ENCODE assay signal across 17 cellular contexts in the genomic region with DNA sequence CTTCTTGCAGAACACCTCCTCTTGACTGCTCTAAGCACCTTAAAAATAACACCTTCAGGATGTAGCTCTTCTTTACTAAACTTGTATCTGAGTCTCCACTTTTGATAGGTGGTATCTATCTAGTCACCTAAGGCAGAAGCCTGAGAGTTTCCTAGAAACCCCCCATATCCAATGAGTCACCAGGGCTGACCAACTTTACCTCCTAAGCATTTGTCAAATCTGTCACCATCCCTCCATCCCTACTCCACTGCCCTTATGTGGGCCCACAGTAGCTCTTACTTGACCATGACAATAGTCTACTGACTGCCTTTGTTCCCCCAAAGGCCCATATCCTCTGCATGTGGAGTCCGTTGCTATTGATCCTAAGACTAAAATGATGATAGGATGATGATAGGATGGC. TPM values are rescaled to one million over a fixed set of nuclear protein-coding genes. Genes with fewer than 3 reads are reported as not detected.
A peak's percentile ranks its signal among the peaks of the same experiment; 100 is the strongest.
DNase-seq lines count a peak whose midpoint lies in the region; ATAC-seq, FAIRE-seq and TF ChIP-seq lines count a peak whose summit lies in the region.
"Had no signal": no experiment of that assay in that cellular context is flagged by ENCODE, and none has a peak within 500 bp of the region (broad histone marks: within the 10 kb centered on the region; RNA-seq: fewer than 3 reads in every experiment).

No MANE protein-coding gene starts in this region.

- H4K20me1 ChIP-seq in K562 (replicated peaks; ENCODE audit: control insufficient read depth, insufficient read depth, low read length) = no peaks in the 10 kb centered on the region

- no peak overlapping the region for H3K4me3 Mint-ChIP-seq in naive B cell
- H3K4me3 Mint-ChIP-seq: CD4-positive, alpha-beta T cell; IgD-negative memory B cell had no signal

- no peak for FAIRE-seq in K562 (lab: Jason Lieb, UNC)
- FAIRE-seq: A204.1, D721Med, GM18507 had no signal

- ATAC-seq in K562 (no peak), naive B cell (ENCODE audit: low read depth in 2 of 2) (no peak), lower lobe of right lung (no peak), left lung (no peak)

- no peaks in the 10 kb centered on the region for H3K4me1 ChIP-seq in HEK293 (ENCODE audit: control insufficient read depth, insufficient read depth, low read length)
- H3K4me1 ChIP-seq in SJSA1 (replicated peaks) = no peaks in the 10 kb centered on the region
- no peaks in the 10 kb centered on the region for H3K4me1 ChIP-seq in K562 (replicated peaks in 1 of 2; ENCODE audit: control insufficient read depth in 2 of 2, insufficient read depth in 2 of 2, low read length in 2 of 2)
- peaks cover 6% of the 10 kb centered on the region for H3K4me1 ChIP-seq in lower lobe of right lung
- H3K4me1 ChIP-seq in left lung = peaks cover 0 to 12% of the 10 kb centered on the region in 2 donors
- H3K4me1 ChIP-seq: Caco-2 had no signal

- H3K9ac ChIP-seq in K562 (ENCODE audit: insufficient read depth in 1 of 2, low read depth in 2 of 2, low read length in 2 of 2) = no peak overlapping the region

- no peak for TF ChIP-seq RAD21 in K562 (CRISPR knock-in tag; conservative IDR thresholded peaks at IDR 0.05 in 1 of 2, IDR thresholded peaks at IDR 0.05 in 1 of 2)

- no peaks in the 10 kb centered on the region for H3K4me1 Mint-ChIP-seq in naive B cell
- H3K4me1 Mint-ChIP-seq: IgD-negative memory B cell had no signal

- no peak overlapping the region for H3K27ac ChIP-seq in HEK293 (ENCODE audit: extremely low read depth, low read depth, low read length)
- H3K27ac ChIP-seq in SJSA1 = no peak overlapping the region
- H3K27ac ChIP-seq in K562 (ENCODE audit: extremely low read depth, low read depth, low read length) = no peak overlapping the region
- H3K27ac ChIP-seq in lower lobe of right lung = no peak overlapping the region
- H3K27ac ChIP-seq in left lung = no peak overlapping the region
- H3K27ac ChIP-seq: C4-2B had no signal

- POLR2A ChIA-PET in HEK293 (lab: Yijun Ruan, JAX) = interaction anchor here (1.2 kb wide), 1 partner anchor 19 kb away, joined by 4 read pairs; no protein-coding TSS in a partner anchor
- POLR2A ChIA-PET in K562 (lab: Yijun Ruan, JAX) = interaction anchor here (0.6 to 2.5 kb wide), 6 partner anchors 9 to 204 kb away, joined by 3 to 7 read pairs (median 4); partner anchors contain the start of gene AVIL

- H3K27me3 Mint-ChIP-seq in naive B cell = no peaks in the 10 kb centered on the region
- H3K27me3 Mint-ChIP-seq: CD4-positive, alpha-beta T cell; IgD-negative memory B cell had no signal

- no peak for TF ChIP-seq EP300 in K562 (IDR thresholded peaks at IDR 0.05; ENCODE audit: low read length)

- H3K9me1 ChIP-seq in K562 (ENCODE audit: control insufficient read depth, insufficient read depth, low read length) = no peaks in the 10 kb centered on the region

- no peak overlapping the region for H3K4me2 ChIP-seq in K562 (ENCODE audit: insufficient read depth, low read length)

- H3K27me3 ChIP-seq in SJSA1 (replicated peaks) (no peaks in the 10 kb centered on the region), K562 (ENCODE audit: control insufficient read depth in 2 of 2, insufficient read depth in 2 of 2, low read length in 2 of 2) (no peaks in the 10 kb centered on the region), lower lobe of right lung (ENCODE audit: low read depth) (no peaks in the 10 kb centered on the region), left lung (no peaks in the 10 kb centered on the region)

- in situ Hi-C loops in K562 (cut with MboI) = no loop called here

- peak; percentile 75 to 87 for DNase-seq in SJSA1 (ENCODE audit: low read depth in 1 of 2, low spot score in 2 of 2)
- DNase-seq in K562 (ENCODE audit: extremely low read depth in 1 of 4, low spot score in 3 of 4) = no peak
- no peak for DNase-seq in naive B cell
- DNase-seq in AG20443 (ENCODE audit: low spot score) = no peak
- no peak for DNase-seq in lower lobe of right lung
- DNase-seq in left lung = no peak
- DNase-seq: GDM1, GOT3 had no signal

- H3K36me3 Mint-ChIP-seq in naive B cell = peaks cover 5% of the 10 kb centered on the region in 2 donors
- H3K36me3 Mint-ChIP-seq: IgD-negative memory B cell had no signal

- H3K27ac Mint-ChIP-seq in naive B cell = peak overlapping the region in 4 of 6 donors; percentile 11 to 67 (median 52)
- H3K27ac Mint-ChIP-seq: CD4-positive, alpha-beta T cell; IgD-negative memory B cell had no signal

- H2AFZ ChIP-seq in K562 (ENCODE audit: low read depth, low read length) = no peak overlapping the region

- H3K9me3 ChIP-seq in HEK293 (ENCODE audit: control insufficient read depth, insufficient read depth, low read depth, low read length) = no peaks in the 10 kb centered on the region
- H3K9me3 ChIP-seq in SJSA1 (replicated peaks) = no peaks in the 10 kb centered on the region
- no peaks in the 10 kb centered on the region for H3K9me3 ChIP-seq in K562 (replicated peaks; ENCODE audit: control insufficient read depth, insufficient read depth, low read depth, low read length)
- H3K9me3 ChIP-seq in lower lobe of right lung = no peaks in the 10 kb centered on the region
- H3K9me3 ChIP-seq in left lung = no peaks in the 10 kb centered on the region
- H3K9me3 ChIP-seq: Caco-2 had no signal

- BruUV-seq in K562 (replicated peaks; lab: Mats Ljungman, UMichigan) = no TSS peak

- no peaks in the 10 kb centered on the region for H3K9me3 Mint-ChIP-seq in naive B cell
- H3K9me3 Mint-ChIP-seq: CD4-positive, alpha-beta T cell; IgD-negative memory B cell had no signal

- H3K4me3 ChIP-seq in HEK293 (ENCODE audit: low read depth, low read length) (no peak overlapping the region), SJSA1 (no peak overlapping the region), K562 (no peak overlapping the region), lower lobe of right lung (no peak overlapping the region), left lung (no peak overlapping the region)

- CTCF ChIA-PET in HEK293 (lab: Yijun Ruan, JAX) = interaction anchor here (0.6 to 3.1 kb wide), 24 partner anchors 9 to 1611 kb away, joined by 3 to 27 read pairs (median 4); partner anchors contain the start of genes AVIL and TSFM
- CTCF ChIA-PET in K562 (lab: Yijun Ruan, JAX; ENCODE audit: low intra/inter-chr PET ratio) = interaction anchor here (0.7 to 2.7 kb wide), 2 partner anchors 101 to 103 kb away, joined by 3 to 23 read pairs; no protein-coding TSS in a partner anchor

- WGBS in K562 (ENCODE audit: insufficient coverage, low coverage, missing lambda C conversion rate) = 50% methylated on average over 1 of the region's 1 CpG

- no peak for TF ChIP-seq CTCF in HEK293 (tag by site-specific recombination; IDR thresholded peaks at IDR 0.05)
- TF ChIP-seq CTCF in K562 (IDR thresholded peaks at IDR 0.05 in 2 of 3, conservative IDR thresholded peaks at IDR 0.05 in 1 of 3; ENCODE audit: insufficient read depth in 2 of 3, low read depth in 1 of 3, low read length in 3 of 3) = no peak
- no peak for TF ChIP-seq CTCF in lower lobe of right lung (IDR thresholded peaks at IDR 0.05)
- no peak for TF ChIP-seq CTCF in left lung (IDR thresholded peaks at IDR 0.05)

- intact Hi-C loops in K562 (cut with micrococcal nuclease) = loop anchor here (1.0 kb wide), 1 partner anchor 103 kb away; no protein-coding TSS in a partner anchor
- intact Hi-C loops in lower lobe of right lung (cut with DNase I) = no loop called here
- intact Hi-C loops in left lung (cut with DNase I) = no loop called here

- H3K79me2 ChIP-seq in K562 (ENCODE audit: control insufficient read depth, insufficient read depth, low read length) = no peaks in the 10 kb centered on the region

- TF ChIP-seq POLR2A in K562 (conservative IDR thresholded peaks at IDR 0.05) = no peak

- H3K36me3 ChIP-seq in HEK293 (ENCODE audit: control insufficient read depth in 2 of 2, insufficient read depth in 1 of 2, low read length in 2 of 2) (peaks cover 8 to 59% of the 10 kb centered on the region in 2 experiments; a peak in 2 of 3 replicates), SJSA1 (peaks cover 77% of the 10 kb centered on the region), K562 (ENCODE audit: control insufficient read depth, insufficient read depth, low read length) (peaks cover 38% of the 10 kb centered on the region), lower lobe of right lung (peaks cover 98% of the 10 kb centered on the region), left lung (peaks cover 3 to 85% of the 10 kb centered on the region in 2 donors)

RNA-seq across cellular contexts. Expression of gene AVIL, which starts 15.9 kb away (rescaled TPM):
- total RNA-seq in SJSA1 (2014; rRNA removed; shearing (Covaris generic)) = 6.0 and 6.6 TPM in 2 replicates
- total RNA-seq in K562 (2011; cell fraction: chromatin; rRNA removed; ENCODE audit: low replicate concordance) = 1.2 and 1.3 TPM in 2 replicates
- total RNA-seq in K562 (2011; cell fraction: nucleolus; rRNA removed) = 0.39 and 0.83 TPM in 2 replicates
- 1.1 and 1.5 TPM in 2 replicates for total RNA-seq in K562 (2011; cell fraction: nucleoplasm; rRNA removed)
- total RNA-seq in K562 (2014; rRNA removed) (0.05 and 0.24 TPM in 2 replicates), K562 (2014; rRNA removed; fragmentation: Illumina TruSeq; extraction: Trizol) (0.16 and 0.22 TPM in 2 replicates), K562 (2015; rRNA removed; fragmentation: Illumina TruSeq; extraction: Trizol) (0.25 and 0.34 TPM in 2 replicates), K562 (2021) (0.27 and 0.33 TPM in 2 replicates), lower lobe of right lung (10.8 TPM), left lung (10 to 100 TPM; 10.5 to 12.8 TPM)
- polyA plus RNA-seq in K562 (2011; rRNA removed) (0.17 and 0.24 TPM in 2 replicates), K562 (2014; fragmentation: Illumina TruSeq; extraction: Trizol) (0.39 TPM in 2 replicates), K562 (2014; fragmentation: Nextera tagmentation; extraction: Ambion mirVana) (under 1 TPM; 0.24 to 0.36 TPM), K562 (2014; rRNA removed) (1.5 TPM in 1 of 2 replicates, not detected in the other), naive B cell (ENCODE audit: low read depth in 6 of 6) (under 1 TPM in 4 of 6 donors, not detected in 2; 0.19 to 0.82 (median 0.48) TPM)
- 0.10 and 0.18 TPM in 2 replicates for polyA plus RNA-seq in K562 (2011; cell fraction: cytosol; rRNA removed)
- polyA plus RNA-seq in K562 (2011; cell fraction: nucleus; rRNA removed) = 0.55 and 0.97 TPM in 2 replicates
- 0.73 and 2.2 TPM in 2 replicates for polyA plus RNA-seq in K562 (2012)
- polyA minus RNA-seq in K562 (2011; rRNA and poly(A)+ RNA removed) = 0.18 and 0.27 TPM in 2 replicates
- not detected in 2 replicates for polyA minus RNA-seq in K562 (2011; cell fraction: cytosol; rRNA and poly(A)+ RNA removed)
- 0.27 and 0.89 TPM in 2 replicates for polyA minus RNA-seq in K562 (2011; cell fraction: nucleus; rRNA and poly(A)+ RNA removed)
- total RNA-seq: Daoy had no signal

RNA-seq across cellular contexts. Expression of gene TSFM, which starts 20.0 kb away (rescaled TPM):
- total RNA-seq in SJSA1 (2014; rRNA removed; shearing (Covaris generic)) = 591 and 596 TPM in 2 replicates
- total RNA-seq in K562 (2011; cell fraction: chromatin; rRNA removed; ENCODE audit: low replicate concordance) = 19.9 and 28.1 TPM in 2 replicates
- 16.2 and 23.0 TPM in 2 replicates for total RNA-seq in K562 (2011; cell fraction: nucleolus; rRNA removed)
- total RNA-seq in K562 (2011; cell fraction: nucleoplasm; rRNA removed) = 21.9 and 30.2 TPM in 2 replicates
- 56.7 and 74.2 TPM in 2 replicates for total RNA-seq in K562 (2014; rRNA removed)
- total RNA-seq in K562 (2014; rRNA removed; fragmentation: Illumina TruSeq; extraction: Trizol) = 48.1 and 56.4 TPM in 2 replicates
- 56.0 and 58.2 TPM in 2 replicates for total RNA-seq in K562 (2015; rRNA removed; fragmentation: Illumina TruSeq; extraction: Trizol)
- 62.4 and 62.6 TPM in 2 replicates for total RNA-seq in K562 (2021)
- 38.9 and 44.6 TPM in 2 replicates for polyA plus RNA-seq in K562 (2011; rRNA removed)
- polyA plus RNA-seq in K562 (2011; cell fraction: cytosol; rRNA removed) = 21.4 and 23.3 TPM in 2 replicates
- polyA plus RNA-seq in K562 (2011; cell fraction: nucleus; rRNA removed) = 15.8 and 18.8 TPM in 2 replicates
- 34.8 and 50.5 TPM in 2 replicates for polyA plus RNA-seq in K562 (2012)
- polyA plus RNA-seq in K562 (2014; fragmentation: Illumina TruSeq; extraction: Trizol) = 55.3 and 57.1 TPM in 2 replicates
- 100 to 1,000 TPM; 166 to 198 TPM for polyA plus RNA-seq in K562 (2014; fragmentation: Nextera tagmentation; extraction: Ambion mirVana)
- polyA plus RNA-seq in K562 (2014; rRNA removed) = 60.2 and 70.7 TPM in 2 replicates
- polyA minus RNA-seq in K562 (2011; rRNA and poly(A)+ RNA removed) = 11.8 and 13.0 TPM in 2 replicates
- polyA minus RNA-seq in K562 (2011; cell fraction: cytosol; rRNA and poly(A)+ RNA removed) = 13.4 and 15.1 TPM in 2 replicates
- 7.0 and 9.2 TPM in 2 replicates for polyA minus RNA-seq in K562 (2011; cell fraction: nucleus; rRNA and poly(A)+ RNA removed)
- 10 to 100 TPM; 19.3 to 32.4 (median 27.7) TPM for polyA plus RNA-seq in naive B cell (ENCODE audit: low read depth in 6 of 6)
- total RNA-seq in lower lobe of right lung = 22.6 TPM
- total RNA-seq in left lung = 10 to 100 TPM; 25.6 to 26.2 TPM

RNA-seq across cellular contexts. Expression of gene EEF1AKMT3, which starts 30.2 kb away (rescaled TPM):
- total RNA-seq in SJSA1 (2014; rRNA removed; shearing (Covaris generic)) = 53.1 and 62.2 TPM in 2 replicates
- 15.8 and 16.5 TPM in 2 replicates for total RNA-seq in K562 (2011; cell fraction: chromatin; rRNA removed; ENCODE audit: low replicate concordance)
- 9.3 and 9.8 TPM in 2 replicates for total RNA-seq in K562 (2011; cell fraction: nucleolus; rRNA removed)
- total RNA-seq in K562 (2011; cell fraction: nucleoplasm; rRNA removed) = 17.6 and 32.4 TPM in 2 replicates
- total RNA-seq in K562 (2014; rRNA removed) = 4.1 and 6.0 TPM in 2 replicates
- total RNA-seq in K562 (2014; rRNA removed; fragmentation: Illumina TruSeq; extraction: Trizol) = 6.9 and 7.8 TPM in 2 replicates
- 6.1 and 6.6 TPM in 2 replicates for total RNA-seq in K562 (2015; rRNA removed; fragmentation: Illumina TruSeq; extraction: Trizol)
- 7.2 and 11.7 TPM in 2 replicates for total RNA-seq in K562 (2021)
- 17.2 and 17.6 TPM in 2 replicates for polyA plus RNA-seq in K562 (2011; rRNA removed)
- polyA plus RNA-seq in K562 (2011; cell fraction: cytosol; rRNA removed) = 11.6 and 19.1 TPM in 2 replicates
- 18.5 and 21.8 TPM in 2 replicates for polyA plus RNA-seq in K562 (2011; cell fraction: nucleus; rRNA removed)
- polyA plus RNA-seq in K562 (2012) = 9.6 and 10.6 TPM in 2 replicates
- polyA plus RNA-seq in K562 (2014; fragmentation: Illumina TruSeq; extraction: Trizol) = 9.1 and 10.6 TPM in 2 replicates
- polyA plus RNA-seq in K562 (2014; fragmentation: Nextera tagmentation; extraction: Ambion mirVana) = 1 to 10 TPM; 4.9 to 9.1 TPM
- polyA plus RNA-seq in K562 (2014; rRNA removed) = 7.9 and 11.4 TPM in 2 replicates
- 10.0 and 10.5 TPM in 2 replicates for polyA minus RNA-seq in K562 (2011; rRNA and poly(A)+ RNA removed)
- polyA minus RNA-seq in K562 (2011; cell fraction: cytosol; rRNA and poly(A)+ RNA removed) = 6.1 and 9.4 TPM in 2 replicates
- polyA minus RNA-seq in K562 (2011; cell fraction: nucleus; rRNA and poly(A)+ RNA removed) = 3.9 and 6.0 TPM in 2 replicates
- polyA plus RNA-seq in naive B cell (ENCODE audit: low read depth in 6 of 6) = under 1 TPM in 4 of 6 donors, not detected in 2; 0.09 to 0.53 (median 0.47) TPM
- total RNA-seq in lower lobe of right lung = 6.8 TPM
- total RNA-seq in left lung = 1 to 10 TPM; 6.2 to 6.3 TPM

RNA-seq across cellular contexts. Expression of gene METTL1, which starts 30.7 kb away (rescaled TPM):
- total RNA-seq in SJSA1 (2014; rRNA removed; shearing (Covaris generic)) = 173 and 193 TPM in 2 replicates
- 40.7 and 110 TPM in 2 replicates for total RNA-seq in K562 (2011; cell fraction: chromatin; rRNA removed; ENCODE audit: low replicate concordance)
- total RNA-seq in K562 (2011; cell fraction: nucleolus; rRNA removed) = 57.1 and 83.5 TPM in 2 replicates
- total RNA-seq in K562 (2011; cell fraction: nucleoplasm; rRNA removed) = 43.7 and 55.2 TPM in 2 replicates
- total RNA-seq in K562 (2014; rRNA removed) (24.0 and 42.5 TPM in 2 replicates), K562 (2014; rRNA removed; fragmentation: Illumina TruSeq; extraction: Trizol) (12.6 and 14.6 TPM in 2 replicates), K562 (2015; rRNA removed; fragmentation: Illumina TruSeq; extraction: Trizol) (17.5 and 18.0 TPM in 2 replicates), K562 (2021) (44.0 and 49.3 TPM in 2 replicates), lower lobe of right lung (14.4 TPM), left lung (10 to 100 TPM; 17.3 to 39.2 TPM)
- polyA plus RNA-seq in K562 (2011; rRNA removed) (39.2 and 45.1 TPM in 2 replicates), K562 (2014; fragmentation: Illumina TruSeq; extraction: Trizol) (36.8 and 47.6 TPM in 2 replicates), K562 (2014; fragmentation: Nextera tagmentation; extraction: Ambion mirVana) (10 to 100 TPM; 52.9 to 65.9 TPM), K562 (2014; rRNA removed) (23.9 and 32.1 TPM in 2 replicates), naive B cell (ENCODE audit: low read depth in 6 of 6) (10 to 100 TPM in 4 of 6 donors, 1 to 10 TPM in 2; 6.9 to 13.2 (median 11.4) TPM)
- polyA plus RNA-seq in K562 (2011; cell fraction: cytosol; rRNA removed) = 33.7 and 38.8 TPM in 2 replicates
- polyA plus RNA-seq in K562 (2011; cell fraction: nucleus; rRNA removed) = 75.9 and 78.4 TPM in 2 replicates
- 25.3 and 44.9 TPM in 2 replicates for polyA plus RNA-seq in K562 (2012)
- 23.4 and 33.9 TPM in 2 replicates for polyA minus RNA-seq in K562 (2011; rRNA and poly(A)+ RNA removed)
- 15.1 and 20.4 TPM in 2 replicates for polyA minus RNA-seq in K562 (2011; cell fraction: cytosol; rRNA and poly(A)+ RNA removed)
- polyA minus RNA-seq in K562 (2011; cell fraction: nucleus; rRNA and poly(A)+ RNA removed) = 30.3 and 41.1 TPM in 2 replicates

RNA-seq across cellular contexts. Expression of gene CYP27B1, which starts 35.7 kb away (rescaled TPM):
- 12.9 and 21.9 TPM in 2 replicates for total RNA-seq in SJSA1 (2014; rRNA removed; shearing (Covaris generic))
- total RNA-seq in K562 (2011; cell fraction: chromatin; rRNA removed; ENCODE audit: low replicate concordance) = 12.2 and 25.6 TPM in 2 replicates
- 10.4 and 15.5 TPM in 2 replicates for total RNA-seq in K562 (2011; cell fraction: nucleolus; rRNA removed)
- total RNA-seq in K562 (2011; cell fraction: nucleoplasm; rRNA removed) = 9.8 and 15.3 TPM in 2 replicates
- total RNA-seq in K562 (2014; rRNA removed) (1.3 and 2.2 TPM in 2 replicates), K562 (2014; rRNA removed; fragmentation: Illumina TruSeq; extraction: Trizol) (0.57 and 0.65 TPM in 2 replicates), K562 (2015; rRNA removed; fragmentation: Illumina TruSeq; extraction: Trizol) (1.2 TPM in 2 replicates), K562 (2021) (2.6 and 4.2 TPM in 2 replicates), lower lobe of right lung (1.1 TPM), left lung (1 to 10 TPM; 1.5 to 4.7 TPM)
- polyA plus RNA-seq in K562 (2011; rRNA removed) (2.5 and 7.0 TPM in 2 replicates), K562 (2014; fragmentation: Illumina TruSeq; extraction: Trizol) (1.5 and 1.8 TPM in 2 replicates), K562 (2014; fragmentation: Nextera tagmentation; extraction: Ambion mirVana) (under 1 TPM; 0.18 to 0.23 TPM), K562 (2014; rRNA removed) (3.1 and 3.8 TPM in 2 replicates), naive B cell (ENCODE audit: low read depth in 6 of 6) (under 1 TPM in 3 of 6 donors, not detected in 3; 0.09 to 0.58 (median 0.31) TPM)
- 2.6 and 4.3 TPM in 2 replicates for polyA plus RNA-seq in K562 (2011; cell fraction: cytosol; rRNA removed)
- polyA plus RNA-seq in K562 (2011; cell fraction: nucleus; rRNA removed) = 24.6 and 48.0 TPM in 2 replicates
- 1.8 and 2.4 TPM in 2 replicates for polyA plus RNA-seq in K562 (2012)
- 1.9 and 2.5 TPM in 2 replicates for polyA minus RNA-seq in K562 (2011; rRNA and poly(A)+ RNA removed)
- 0.57 TPM in 1 of 2 replicates, not detected in the other for polyA minus RNA-seq in K562 (2011; cell fraction: cytosol; rRNA and poly(A)+ RNA removed)
- 6.1 and 7.3 TPM in 2 replicates for polyA minus RNA-seq in K562 (2011; cell fraction: nucleus; rRNA and poly(A)+ RNA removed)

Comparison
In these comparisons a context has a peak if more than half of its experiments do, and no peak if none do; other contexts are left out.
1. DNase-seq: peak in SJSA1 (2 of 2); none in K562 (0 of 4), naive B cell (single experiment), AG20443 (single experiment), lower lobe of right lung (single experiment) and left lung (0 of 2).